ENCODE assay signal across 1 cellular context in the genomic region with DNA sequence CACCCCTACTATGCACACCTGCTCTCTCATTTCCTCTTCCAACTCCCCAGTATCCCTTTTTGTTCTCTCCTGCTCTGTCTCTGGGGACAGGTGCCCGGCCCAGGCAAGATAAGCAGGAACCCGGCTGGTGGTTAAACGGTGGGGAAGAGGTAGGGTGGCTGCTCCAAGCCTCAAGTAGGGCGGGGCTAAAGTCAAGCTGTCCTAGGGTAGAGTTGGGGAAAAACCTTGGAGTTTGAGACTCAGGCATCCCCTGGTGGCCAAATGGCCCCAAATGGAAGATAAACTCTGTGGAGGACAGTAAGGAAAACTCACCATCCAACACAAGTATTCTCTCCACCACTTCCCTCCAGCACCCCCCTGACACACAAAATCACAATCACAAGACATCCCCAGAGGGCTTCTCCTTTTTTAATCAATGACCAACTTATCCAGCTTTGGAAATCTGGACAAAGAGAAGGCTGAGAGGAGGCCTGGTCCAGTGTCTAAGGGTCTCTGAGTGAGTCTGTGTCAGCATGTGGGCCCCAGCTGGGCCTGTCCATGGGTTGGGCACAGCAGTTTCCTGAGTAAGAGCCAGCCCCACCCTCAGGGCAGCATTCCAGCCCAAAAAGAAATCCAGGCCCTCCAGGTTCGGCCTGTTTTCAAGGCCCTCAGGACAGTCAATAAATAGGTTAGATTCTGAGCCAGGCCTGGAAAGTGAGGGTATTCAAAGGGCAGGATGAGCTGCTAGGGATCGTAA.
TF ChIP-seq lines count a peak whose summit lies in the region.

No MANE protein-coding gene starts in this region.

TF ChIP-seq in H1, 55 proteins besides CTCF, POLR2A, EP300 and RAD21:
- TF ChIP-seq GABPA (IDR thresholded peaks at IDR 0.05; ENCODE audit: borderline replicate concordance, insufficient read depth, low read length) (no peak), POU5F1 (IDR thresholded peaks at IDR 0.05; ENCODE audit: low read depth, low read length) (no peak), TEAD4 (IDR thresholded peaks at IDR 0.05; ENCODE audit: low read depth, low read length) (no peak), YY1 (IDR thresholded peaks at IDR 0.05; ENCODE audit: low read depth, low read length) (no peak), SUZ12 (IDR thresholded peaks at IDR 0.05; ENCODE audit: low read length) (no peak), TAF7 (optimal IDR thresholded peaks at IDR 0.05; ENCODE audit: borderline replicate concordance, low read depth, low read length) (no peak)
